Comparison of ENCODE assay signal across 9 cellular contexts in the genomic region with DNA sequence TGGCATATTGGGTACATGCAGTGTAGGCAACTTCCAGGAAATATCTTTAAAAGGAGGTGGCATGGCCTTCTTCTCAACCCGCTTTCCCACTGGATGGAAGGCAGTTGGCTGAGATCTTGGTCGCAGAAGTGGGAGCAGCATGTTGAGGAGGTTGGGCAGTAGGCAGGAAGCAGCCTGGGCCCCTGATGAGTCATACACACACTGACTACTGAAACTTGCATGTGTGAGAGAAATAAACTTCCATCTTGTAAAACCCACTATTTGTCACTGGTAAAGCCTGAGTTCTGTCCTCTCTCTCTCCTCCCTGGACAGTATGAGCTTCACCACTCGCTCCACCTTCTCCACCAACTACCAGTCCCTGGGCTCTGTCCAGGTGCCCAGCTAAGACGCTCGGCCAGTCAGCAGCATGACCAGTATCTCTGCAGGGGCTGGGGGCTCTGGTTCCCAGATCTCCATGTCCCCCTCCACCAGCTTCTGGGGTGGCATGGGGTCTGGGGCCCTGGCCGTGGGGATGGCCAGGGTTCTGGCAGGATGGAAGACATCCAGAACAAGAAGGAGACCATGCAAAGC.
A peak's percentile ranks its signal among the peaks of the same experiment; 100 is the strongest.
DNase-seq lines count a peak whose midpoint lies in the region; ATAC-seq, FAIRE-seq and TF ChIP-seq lines count a peak whose summit lies in the region.
"Had no signal": no experiment of that assay in that cellular context is flagged by ENCODE, and none has a peak within 500 bp of the region (broad histone marks: within the 10 kb centered on the region; RNA-seq: fewer than 3 reads in every experiment).

No MANE protein-coding gene starts in this region.

- intact Hi-C loops in ascending aorta (cut with DNase I), result no loop called here

- H3K27me3 ChIP-seq in ascending aorta, result no peaks in the 10 kb centered on the region

- no peak for FAIRE-seq in HTR-8/SVneo (lab: Jason Lieb, UNC)

- H3K36me3 ChIP-seq in ascending aorta, result no peaks in the 10 kb centered on the region

- H3K4me3 ChIP-seq in ascending aorta, result no peak overlapping the region

- DNase-seq in HTR-8/SVneo (ENCODE audit: insufficient read length, low spot score), result peak; percentile 45
- DNase-seq in glomerular visceral epithelial cell (ENCODE audit: extremely low spot score), result peak; percentile 37
- no peak for DNase-seq in NCI-H1417 treated with DMSO at 0.1 percent for 48 hours (lab: John Stamatoyannopoulos, UW)
- DNase-seq in effector CD4-positive, alpha-beta T cell, result no peak
- no peak for DNase-seq in ascending aorta (ENCODE audit: low spot score in 2 of 2)
- DNase-seq: stimulated activated CD4-positive, alpha-beta T cell treated with anti-CD3 and anti-CD28 coated beads, Interleukin-2, amount 100 ng/mL, for 24 hours had no signal

- peaks cover 0 to 4% of the 10 kb centered on the region in 2 donors for H3K4me1 ChIP-seq in ascending aorta

- no peaks in the 10 kb centered on the region for H3K9me3 ChIP-seq in ascending aorta

- ATAC-seq in GM18517 (IDR thresholded peaks at IDR 0.05; ENCODE audit: unreplicated experiment), result peak; percentile 99
- ATAC-seq in GM21825 (IDR thresholded peaks at IDR 0.05; ENCODE audit: unreplicated experiment), result peak; percentile 99
- no peak for ATAC-seq in esophagus mucosa

- no peak for TF ChIP-seq CTCF in ascending aorta (IDR thresholded peaks at IDR 0.05)

- no peak overlapping the region for H3K27ac ChIP-seq in ascending aorta

Comparison
In these comparisons a context has a peak if more than half of its experiments do, and no peak if none do; other contexts are left out.
1. DNase-seq: peak in HTR-8/SVneo (single experiment) and glomerular visceral epithelial cell (single experiment); none in NCI-H1417 treated with DMSO at 0.1 percent for 48 hours (single experiment), effector CD4-positive, alpha-beta T cell (single experiment) and ascending aorta (0 of 2).